Comparison of ENCODE assay signal across 10 cellular contexts in the genomic region with DNA sequence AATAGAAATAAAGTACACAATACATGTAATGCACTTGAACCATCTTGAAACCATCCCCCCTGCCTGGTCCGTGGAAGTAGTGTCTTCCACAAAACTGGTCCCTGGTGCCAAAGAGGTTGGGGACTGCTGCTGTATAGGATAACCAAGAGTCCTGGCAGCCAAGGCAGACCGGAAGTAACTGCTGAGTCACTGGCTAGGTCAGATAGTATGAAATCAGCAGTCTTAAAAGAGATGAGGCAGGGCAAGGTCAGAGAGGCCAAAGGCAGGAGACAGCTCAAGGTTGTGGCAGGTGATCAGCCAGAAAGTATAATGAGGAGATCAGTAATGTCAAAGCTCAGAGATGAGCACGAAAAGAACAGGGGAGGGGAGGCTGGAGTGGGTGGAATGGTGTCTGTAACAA.
DNase-seq lines count a peak whose midpoint lies in the region; ATAC-seq and TF ChIP-seq lines count a peak whose summit lies in the region.
"Had no signal": no experiment of that assay in that cellular context is flagged by ENCODE, and none has a peak within 500 bp of the region (broad histone marks: within the 10 kb centered on the region; RNA-seq: fewer than 3 reads in every experiment).

No MANE protein-coding gene starts in this region.

- peaks cover 0 to 18% (median 15%) of the 10 kb centered on the region in 5 donors for H3K27me3 Mint-ChIP-seq in naive thymus-derived CD4-positive, alpha-beta T cell

- H3K4me3 Mint-ChIP-seq in naive thymus-derived CD4-positive, alpha-beta T cell: no peak overlapping the region
- H3K4me3 Mint-ChIP-seq: activated T-helper 1 cell treated with anti-CD3 and anti-CD28 coated beads, Interleukin-12 subunit alpha, Interleukin-12 subunit beta, Interleukin-2, Interleukin-4 antibody, amounts not matched to agents 30 ng/mL and 10 ng/mL and 1 ng/mL, durations not matched to agents 14 hours and 24 hours and 36 hours had no signal

- no peak overlapping the region for H3K4me3 ChIP-seq in SK-N-SH (ENCODE audit: low read depth in 2 of 2, low read length in 1 of 2)
- no peak overlapping the region for H3K4me3 ChIP-seq in naive thymus-derived CD4-positive, alpha-beta T cell (ENCODE audit: low read length)

- no peak overlapping the region for H3K27ac ChIP-seq in SK-N-SH (ENCODE audit: low read depth in 2 of 2, low read length in 1 of 2)
- H3K27ac ChIP-seq in naive thymus-derived CD4-positive, alpha-beta T cell (ENCODE audit: low read depth, low read length): no peak overlapping the region

- peaks cover 0 to 7% (median 0%) of the 10 kb centered on the region in 7 donors for H3K4me1 Mint-ChIP-seq in naive thymus-derived CD4-positive, alpha-beta T cell

- TF ChIP-seq RAD21 in SK-N-SH (IDR thresholded peaks at IDR 0.05; ENCODE audit: low read length): no peak

- TF ChIP-seq EP300 in SK-N-SH (IDR thresholded peaks at IDR 0.05; ENCODE audit: borderline replicate concordance in 1 of 2, low read depth in 1 of 2, low read length in 1 of 2): no peak

- H3K36me3 ChIP-seq in SK-N-SH (replicated peaks in 1 of 2; ENCODE audit: control insufficient read depth in 1 of 2, insufficient read depth in 2 of 2, low read length in 1 of 2): no peaks in the 10 kb centered on the region
- H3K36me3 ChIP-seq in naive thymus-derived CD4-positive, alpha-beta T cell (ENCODE audit: control insufficient read depth in 2 of 3, insufficient read depth in 3 of 3, low read length in 3 of 3): no peaks in the 10 kb centered on the region

- no peaks in the 10 kb centered on the region for H3K27me3 ChIP-seq in SK-N-SH (ENCODE audit: insufficient read depth)
- no peaks in the 10 kb centered on the region for H3K27me3 ChIP-seq in naive thymus-derived CD4-positive, alpha-beta T cell (ENCODE audit: control insufficient read depth in 2 of 2, insufficient read depth in 2 of 2, low read length in 2 of 2)

- no peaks in the 10 kb centered on the region for H3F3A ChIP-seq in SK-N-SH (replicated peaks; ENCODE audit: insufficient read depth)

- no peaks in the 10 kb centered on the region for H3K79me2 ChIP-seq in SK-N-SH (ENCODE audit: insufficient read depth)

- DNase-seq in EL: peak; percentile 58
- DNase-seq in SK-N-SH: no peak
- DNase-seq in kidney tubule cell (ENCODE audit: low spot score): peak; percentile 44
- DNase-seq in activated effector memory CD4-positive, alpha-beta T cell treated with anti-CD3 and anti-CD28 coated beads, Interleukin-2, amount 50 U/mL, for 16 hours: no peak
- DNase-seq in naive thymus-derived CD4-positive, alpha-beta T cell: no peak
- DNase-seq: right cardiac atrium had no signal

- no peak overlapping the region for H3K27ac Mint-ChIP-seq in naive thymus-derived CD4-positive, alpha-beta T cell
- H3K27ac Mint-ChIP-seq: activated T-helper 1 cell treated with anti-CD3 and anti-CD28 coated beads, Interleukin-12 subunit alpha, Interleukin-12 subunit beta, Interleukin-2, Interleukin-4 antibody, amounts not matched to agents 30 ng/mL and 10 ng/mL and 1 ng/mL, durations not matched to agents 14 hours and 24 hours and 36 hours had no signal

- no peak overlapping the region for H3K9ac ChIP-seq in SK-N-SH

- peak; percentile 50 for ATAC-seq in HG03175 (IDR thresholded peaks at IDR 0.05; ENCODE audit: unreplicated experiment)
- no peak for ATAC-seq in HG03095 (IDR thresholded peaks at IDR 0.05; ENCODE audit: unreplicated experiment)
- ATAC-seq in HG02840 (IDR thresholded peaks at IDR 0.05; ENCODE audit: low FRiP score, unreplicated experiment): no peak
- ATAC-seq in naive thymus-derived CD4-positive, alpha-beta T cell: no peak
- ATAC-seq: right cardiac atrium had no signal

- no peak overlapping the region for H2AFZ ChIP-seq in SK-N-SH (ENCODE audit: low read depth)

- CTCF ChIA-PET in SK-N-SH (lab: Yijun Ruan, JAX): no interaction called here
- CTCF ChIA-PET in naive thymus-derived CD4-positive, alpha-beta T cell (lab: Charles Lee): no interaction called here

- no peaks in the 10 kb centered on the region for H3K9me3 Mint-ChIP-seq in naive thymus-derived CD4-positive, alpha-beta T cell
- H3K9me3 Mint-ChIP-seq: activated T-helper 1 cell treated with anti-CD3 and anti-CD28 coated beads, Interleukin-12 subunit alpha, Interleukin-12 subunit beta, Interleukin-2, Interleukin-4 antibody, amounts not matched to agents 30 ng/mL and 10 ng/mL and 1 ng/mL, durations not matched to agents 14 hours and 24 hours and 36 hours had no signal

- no peaks in the 10 kb centered on the region for H3K9me3 ChIP-seq in SK-N-SH
- no peaks in the 10 kb centered on the region for H3K9me3 ChIP-seq in naive thymus-derived CD4-positive, alpha-beta T cell (ENCODE audit: control insufficient read depth in 2 of 3, low read length in 3 of 3)

- no peaks in the 10 kb centered on the region for H4K20me1 ChIP-seq in SK-N-SH (ENCODE audit: insufficient read depth)

- no peak overlapping the region for H3K4me2 ChIP-seq in SK-N-SH

- intact Hi-C loops in naive thymus-derived CD4-positive, alpha-beta T cell (cut with micrococcal nuclease): no loop called here

- 47% methylated on average over 3 of the region's 3 CpGs for WGBS in SK-N-SH (ENCODE audit: low lambda C conversion rate)

- no peak for TF ChIP-seq CTCF in SK-N-SH (IDR thresholded peaks at IDR 0.05)

- H3K9me2 ChIP-seq in SK-N-SH: no peaks in the 10 kb centered on the region

- H3K4me1 ChIP-seq in SK-N-SH (ENCODE audit: control insufficient read depth in 1 of 2, insufficient read depth in 2 of 2, low read depth in 1 of 2, low read length in 1 of 2): peaks cover 0 to 3% of the 10 kb centered on the region in 2 experiments; a peak in 1 of 4 replicates
- no peaks in the 10 kb centered on the region for H3K4me1 ChIP-seq in naive thymus-derived CD4-positive, alpha-beta T cell (ENCODE audit: control insufficient read depth in 2 of 2, insufficient read depth in 2 of 2, low read length in 2 of 2)

- no peaks in the 10 kb centered on the region for H3K36me3 Mint-ChIP-seq in naive thymus-derived CD4-positive, alpha-beta T cell

- POLR2A ChIA-PET in SK-N-SH (lab: Yijun Ruan, JAX): no interaction called here
- POLR2A ChIA-PET in naive thymus-derived CD4-positive, alpha-beta T cell (lab: Charles Lee): no interaction called here

TF ChIP-seq in SK-N-SH, 30 proteins besides CTCF, POLR2A, EP300 and RAD21:
- TF ChIP-seq RCOR1 (IDR thresholded peaks at IDR 0.05; ENCODE audit: low read length): no peak
- TF ChIP-seq EZH2phosphoT487 (IDR thresholded peaks at IDR 0.05; ENCODE audit: borderline replicate concordance, low read depth): no peak
- TF ChIP-seq JUND (IDR thresholded peaks at IDR 0.05): 0 out of 2 replicates have a peak, but pooled peaks have one; percentile 5
- TF ChIP-seq GATA2 (CRISPR knock-in tag; IDR thresholded peaks at IDR 0.05): no peak
- no peak for TF ChIP-seq RFX5 (IDR thresholded peaks at IDR 0.05; ENCODE audit: low read length)

Comparison
In these comparisons a context has a peak if more than half of its experiments do, and no peak if none do; other contexts are left out.
1. DNase-seq: peak in EL (single experiment) and kidney tubule cell (single experiment); none in SK-N-SH (single experiment), activated effector memory CD4-positive, alpha-beta T cell treated with anti-CD3 and anti-CD28 coated beads, Interleukin-2, amount 50 U/mL, for 16 hours (single experiment) and naive thymus-derived CD4-positive, alpha-beta T cell (0 of 9).